In the genomic region with DNA sequence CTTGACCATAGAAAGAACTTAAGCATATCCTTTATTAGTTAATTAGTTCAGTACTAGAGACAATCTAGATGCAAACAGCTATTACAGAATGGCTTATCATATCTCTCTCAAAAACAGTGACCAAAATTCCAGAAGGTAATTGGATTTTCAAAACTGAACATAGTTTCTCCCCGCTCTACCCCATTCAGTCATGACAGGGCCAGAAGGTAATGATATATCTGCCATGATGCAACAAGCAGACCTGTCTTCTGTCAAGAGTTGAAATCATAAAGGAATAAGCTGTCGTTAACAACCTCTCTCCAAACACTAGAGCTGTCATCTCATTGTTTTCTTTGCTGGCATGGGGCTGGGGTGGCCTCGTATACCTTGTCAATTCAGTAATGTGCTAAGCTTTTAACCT, we compare ENCODE assay signal across 13 cellular contexts.
"Had no signal": no experiment of that assay in that cellular context is flagged by ENCODE, and none has a peak within 500 bp of the region (broad histone marks: within the 10 kb centered on the region; RNA-seq: fewer than 3 reads in every experiment).

No MANE protein-coding gene starts in this region.

- H3K9me3 ChIP-seq: breast epithelium had no signal

- H3K27me3 ChIP-seq: breast epithelium had no signal

- H3K36me3 ChIP-seq: breast epithelium, WERI-Rb-1 had no signal

- H3K4me1 ChIP-seq: breast epithelium had no signal

- DNase-seq: activated CD4-positive, alpha-beta T cell treated with anti-CD3 and anti-CD28 coated beads for 4 hours; activated CD8-positive, alpha-beta memory T cell treated with anti-CD3 and anti-CD28 coated beads, Interleukin-2, amount 50 U/mL, for 4 hours; activated CD8-positive, alpha-beta T cell treated with anti-CD3 and anti-CD28 coated beads for 36 hours; activated naive CD4-positive, alpha-beta T cell; aorta; endodermal cell; erythroblast; naive B cell; posterior cingulate gyrus; stimulated activated CD4-positive, alpha-beta T cell treated with anti-CD3 and anti-CD28 coated beads, Interleukin-4, amount 100 ng/mL, for 4 hours; WERI-Rb-1 had no signal

- ATAC-seq: activated CD8-positive, alpha-beta T cell treated with anti-CD3 and anti-CD28 coated beads for 36 hours had no signal

- H3K4me3 ChIP-seq: breast epithelium, lung had no signal

- H3K27ac ChIP-seq: breast epithelium, WERI-Rb-1 had no signal
